In the genomic region with DNA sequence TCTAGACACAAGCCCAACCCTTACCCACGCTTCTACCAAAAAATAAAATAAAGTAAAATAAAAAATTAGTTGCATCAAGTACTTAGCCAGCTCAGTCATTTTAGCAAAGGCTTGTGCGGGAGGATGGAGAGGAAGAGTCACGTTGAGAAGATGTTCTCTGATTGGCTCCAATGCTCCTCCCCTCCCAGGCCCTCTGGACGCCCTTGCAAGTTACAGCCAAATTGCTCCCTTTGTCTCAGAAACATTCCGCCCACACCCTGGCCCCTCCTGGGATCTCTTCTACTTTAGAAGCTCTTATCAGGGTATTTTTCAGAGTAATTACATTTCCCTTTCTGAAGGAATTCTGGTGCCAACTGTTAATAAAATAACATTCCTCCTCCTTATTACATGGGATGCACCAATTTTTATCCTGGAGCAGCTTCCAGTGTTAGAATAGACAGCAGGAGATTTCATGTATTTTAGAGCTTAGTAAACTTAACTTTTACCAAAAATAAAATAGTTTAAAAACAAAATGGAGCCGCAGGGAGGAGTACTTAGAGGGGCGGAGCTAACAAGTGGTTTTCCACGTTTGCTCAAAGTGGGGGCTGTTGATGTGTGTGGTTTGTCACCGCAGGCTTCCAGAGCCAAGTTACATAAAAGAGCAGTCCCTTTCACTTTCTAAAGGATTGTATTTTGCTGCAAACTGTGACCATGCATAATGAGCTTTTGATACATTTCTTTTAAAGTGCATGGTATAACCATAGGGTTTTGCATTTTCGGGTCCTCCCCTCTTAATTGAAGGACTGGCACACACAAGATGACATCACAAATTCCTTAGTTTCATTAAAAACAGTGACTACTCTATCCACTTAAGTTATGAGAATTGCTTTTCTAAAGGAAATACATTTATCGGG, we compare ENCODE assay signal across 1 cellular context.
TF ChIP-seq lines count a peak whose summit lies in the region.

No MANE protein-coding gene starts in this region.

TF ChIP-seq in IMR-90, 13 proteins besides CTCF, POLR2A, EP300 and RAD21 (continued from another document):
- TF ChIP-seq, protein P1, sequence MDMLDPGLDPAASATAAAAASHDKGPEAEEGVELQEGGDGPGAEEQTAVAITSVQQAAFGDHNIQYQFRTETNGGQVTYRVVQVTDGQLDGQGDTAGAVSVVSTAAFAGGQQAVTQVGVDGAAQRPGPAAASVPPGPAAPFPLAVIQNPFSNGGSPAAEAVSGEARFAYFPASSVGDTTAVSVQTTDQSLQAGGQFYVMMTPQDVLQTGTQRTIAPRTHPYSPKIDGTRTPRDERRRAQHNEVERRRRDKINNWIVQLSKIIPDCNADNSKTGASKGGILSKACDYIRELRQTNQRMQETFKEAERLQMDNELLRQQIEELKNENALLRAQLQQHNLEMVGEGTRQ (IDR thresholded peaks at IDR 0.05; ENCODE audit: low read depth, low read length), result no peak
- TF ChIP-seq BHLHE40 (IDR thresholded peaks at IDR 0.05; ENCODE audit: low read depth, low read length), result no peak
- TF ChIP-seq FOS (IDR thresholded peaks at IDR 0.05; ENCODE audit: low read depth, low read length), result no peak
- TF ChIP-seq RFX5 (IDR thresholded peaks at IDR 0.05; ENCODE audit: low read depth, low read length), result no peak
TF ChIP-seq in IMR-90: peak in this region for 0.
